8 cellular contexts compared by ENCODE assay signal in genomic region chrX:155026727-155027508, GRCh38. TPM values are rescaled to one million over a fixed set of nuclear protein-coding genes. Genes with fewer than 3 reads are reported as not detected.
DNase-seq lines count a peak whose midpoint lies in the region; ATAC-seq lines count a peak whose summit lies in the region.

Gene FUNDC2 (plus strand): TSS chrX:155026844. CDS start chrX:155026939, 95 bp downstream.

- peak; percentile 90 for DNase-seq in COR-L47 (lab: John Stamatoyannopoulos, UW)
- DNase-seq in HT1080 (ENCODE audit: low read depth): peak; percentile 94
- peak; percentile 83 to 88 for DNase-seq in NOMO-1 (lab: John Stamatoyannopoulos, UW; ENCODE audit: unreplicated experiment in 2 of 2)
- peak; percentile 89 for DNase-seq in effector CD8-positive, alpha-beta T cell (lab: John Stamatoyannopoulos, UW)
- DNase-seq in medulla oblongata (ENCODE audit: extremely low spot score): peak; percentile 93
- DNase-seq in stimulated activated CD8-positive, alpha-beta memory T cell treated with anti-CD3 and anti-CD28 coated beads, Interleukin-12 subunit alpha, Interleukin-12 subunit beta, amount 100 ng/mL, for 1 hour (ENCODE audit: low read depth): peak; percentile 87

- CTCF ChIA-PET in activated CD8-positive, alpha-beta memory T cell treated with anti-CD3 and anti-CD28 coated beads for 36 hours (lab: Charles Lee): no interaction called here

- POLR2A ChIA-PET in activated CD8-positive, alpha-beta memory T cell treated with anti-CD3 and anti-CD28 coated beads for 36 hours (lab: Charles Lee): interaction anchor here (0.6 to 1.1 kb wide), 5 partner anchors 36 to 237 kb away, joined by 3 read pairs; partner anchors contain the start of gene BRCC3

- ATAC-seq in GM21367 (IDR thresholded peaks at IDR 0.05; ENCODE audit: unreplicated experiment): peak; percentile 86

RNA-seq across cellular contexts. Expression of gene FUNDC2, which starts in this region (rescaled TPM):
- total RNA-seq in HT1080 (2014; rRNA removed; shearing (Covaris generic)): 44.9 and 46.5 TPM in 2 replicates
- polyA plus RNA-seq in HT1080 (2015; cell fraction: cytosol; rRNA removed): 37.1 and 43.5 TPM in 2 replicates
- 20.4 and 23.8 TPM in 2 replicates for polyA plus RNA-seq in HT1080 (2015; cell fraction: nucleus; rRNA removed)
- total RNA-seq in activated CD8-positive, alpha-beta memory T cell treated with anti-CD3 and anti-CD28 coated beads for 36 hours: 100 to 1,000 TPM in 1 of 2 experiments, 10 to 100 TPM in 1; 94.8 to 102 TPM

Comparison
In these comparisons a context has a peak if more than half of its experiments do, and no peak if none do; other contexts are left out.
1. Peak in every context shown above with its lines: DNase-seq and ATAC-seq.